ENCODE assay signal across 10 cellular contexts in the genomic region with DNA sequence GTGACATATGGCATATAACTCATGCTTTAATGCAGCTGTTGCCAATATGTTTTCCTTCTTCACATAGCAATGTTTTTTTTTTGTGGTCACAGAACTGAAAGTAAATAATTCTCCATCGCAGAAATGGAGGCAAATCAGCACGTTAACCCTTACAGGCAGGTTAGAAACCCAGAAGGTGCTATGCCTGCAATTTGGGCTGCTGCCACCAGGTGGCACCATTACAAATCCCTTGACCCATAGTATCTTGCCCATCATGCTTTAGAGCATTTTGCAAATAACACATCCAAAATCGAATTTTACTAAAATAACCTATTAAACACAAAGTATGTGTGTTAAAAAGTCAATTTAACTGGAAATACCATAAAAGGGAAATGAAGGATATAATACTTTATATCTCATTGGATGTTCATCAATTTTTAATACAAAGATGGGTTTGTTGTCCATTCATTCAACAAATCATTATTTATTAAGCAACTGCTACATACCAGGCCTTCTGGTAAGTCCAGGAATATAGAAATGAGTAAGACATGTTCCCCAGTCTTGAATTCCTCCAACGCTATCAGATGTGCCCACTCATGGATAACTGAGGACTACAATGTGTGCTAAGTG.
DNase-seq lines count a peak whose midpoint lies in the region; ATAC-seq, FAIRE-seq and TF ChIP-seq lines count a peak whose summit lies in the region.
"Had no signal": no experiment of that assay in that cellular context is flagged by ENCODE, and none has a peak within 500 bp of the region (broad histone marks: within the 10 kb centered on the region; RNA-seq: fewer than 3 reads in every experiment).

No MANE protein-coding gene starts in this region.

- H3K27me3 Mint-ChIP-seq in CD4-positive, alpha-beta T cell = no peaks in the 10 kb centered on the region

- no peaks in the 10 kb centered on the region for H3K27me3 ChIP-seq in CD4-positive, alpha-beta T cell (ENCODE audit: control insufficient read depth, insufficient read depth, low read length)
- H3K27me3 ChIP-seq in SU-DHL-6 (ENCODE audit: low read length) = no peaks in the 10 kb centered on the region

- H2AFZ ChIP-seq in SU-DHL-6 (ENCODE audit: low read depth, low read length, severe bottlenecking) = no peak overlapping the region

- CTCF ChIA-PET in CD4-positive, alpha-beta T cell (lab: Charles Lee) = no interaction called here

- H3K9me3 Mint-ChIP-seq in CD4-positive, alpha-beta T cell = peaks cover 7% of the 10 kb centered on the region

- H3K36me3 ChIP-seq in SU-DHL-6 (ENCODE audit: low read length) = no peaks in the 10 kb centered on the region

- FAIRE-seq in GM12892 (lab: Jason Lieb, UNC) = no peak

- no peaks in the 10 kb centered on the region for H3K9me3 ChIP-seq in CD4-positive, alpha-beta T cell (ENCODE audit: control insufficient read depth, low read length)
- H3K9me3 ChIP-seq in SU-DHL-6 (ENCODE audit: insufficient read depth, low read length) = no peaks in the 10 kb centered on the region

- no peaks in the 10 kb centered on the region for H3K36me3 Mint-ChIP-seq in CD4-positive, alpha-beta T cell (ENCODE audit: low read depth)

- ATAC-seq in CD4-positive, alpha-beta T cell (ENCODE audit: poor library complexity) = no peak
- no peak for ATAC-seq in GM18520 (IDR thresholded peaks at IDR 0.05; ENCODE audit: unreplicated experiment)
- no peak for ATAC-seq in HG03196 (IDR thresholded peaks at IDR 0.05; ENCODE audit: unreplicated experiment)
- ATAC-seq: Right ventricle myocardium inferior had no signal

- H3K9ac ChIP-seq in SU-DHL-6 (ENCODE audit: low read length) = no peak overlapping the region

- in situ Hi-C loops in GM13976 (cut with MboI; ENCODE audit: low sequenced_read_pairs, unreplicated experiment) = no loop called here

- DNase-seq in CD4-positive, alpha-beta T cell = no peak
- peak; percentile 42 for DNase-seq in GM13976 (ENCODE audit: low spot score)
- DNase-seq in iris pigment epithelial cell (ENCODE audit: low read depth) = peak; percentile 23
- DNase-seq in GM12892 (ENCODE audit: insufficient read length) = no peak
- no peak for DNase-seq in 8988T
- DNase-seq: GOT3 had no signal

- H3K9me2 ChIP-seq in SU-DHL-6 (replicated peaks; ENCODE audit: insufficient read depth, low read length) = no peaks in the 10 kb centered on the region

- no peaks in the 10 kb centered on the region for H3F3A ChIP-seq in SU-DHL-6 (ENCODE audit: insufficient read depth)

- H3K4me3 Mint-ChIP-seq in CD4-positive, alpha-beta T cell = no peak overlapping the region

- H4K20me1 ChIP-seq in SU-DHL-6 (ENCODE audit: low read depth, low read length) = no peaks in the 10 kb centered on the region

- intact Hi-C loops in CD4-positive, alpha-beta T cell (cut with DNase I, micrococcal nuclease) = no loop called here

- no peak for TF ChIP-seq POLR2A in GM12892 (IDR thresholded peaks at IDR 0.05; ENCODE audit: low read depth, low read length)

- no peaks in the 10 kb centered on the region for H3K79me2 ChIP-seq in SU-DHL-6 (ENCODE audit: insufficient read depth, low read length)

- H3K27ac ChIP-seq in CD4-positive, alpha-beta T cell (ENCODE audit: low read depth, low read length) = no peak overlapping the region
- H3K27ac ChIP-seq in SU-DHL-6 (ENCODE audit: low read depth, low read length) = no peak overlapping the region

- no peaks in the 10 kb centered on the region for H3K4me1 Mint-ChIP-seq in CD4-positive, alpha-beta T cell (ENCODE audit: low read depth)

- H3K27ac Mint-ChIP-seq in CD4-positive, alpha-beta T cell = no peak overlapping the region

- H3K4me3 ChIP-seq in SU-DHL-6 (ENCODE audit: insufficient read depth, low read length, poor library complexity, severe bottlenecking) = no peak overlapping the region

- peak; percentile 32 for TF ChIP-seq CTCF in CD4-positive, alpha-beta T cell (IDR thresholded peaks at IDR 0.05)
- peak; percentile 22 for TF ChIP-seq CTCF in GM13976 (IDR thresholded peaks at IDR 0.05; ENCODE audit: borderline replicate concordance, control extremely low read depth, extremely low read depth, insufficient read depth, missing control alignments)
- TF ChIP-seq CTCF in SU-DHL-6 (IDR thresholded peaks at IDR 0.05; ENCODE audit: insufficient read depth, low read length, poor library complexity, severe bottlenecking) = peak; percentile 91

- POLR2A ChIA-PET in CD4-positive, alpha-beta T cell (lab: Charles Lee) = no interaction called here

- H3K4me2 ChIP-seq in SU-DHL-6 (ENCODE audit: low read depth, low read length, poor library complexity, severe bottlenecking) = no peak overlapping the region

Comparison
In these comparisons a context has a peak if more than half of its experiments do, and no peak if none do; other contexts are left out.
1. DNase-seq: peak in GM13976 (single experiment) and iris pigment epithelial cell (single experiment); none in CD4-positive, alpha-beta T cell (0 of 10), GM12892 (single experiment) and 8988T (single experiment).
2. CTCF ChIP-seq: peak in every context shown above with its lines; median percentile 91 in SU-DHL-6; 32 in CD4-positive, alpha-beta T cell; 22 in GM13976.